Comparison of ENCODE assay signal across 24 cellular contexts in genomic region chr6:19279137-19279747, GRCh38.
A peak's percentile ranks its signal among the peaks of the same experiment; 100 is the strongest.
DNase-seq lines count a peak whose midpoint lies in the region; ATAC-seq, FAIRE-seq and TF ChIP-seq lines count a peak whose summit lies in the region.
"Had no signal": no experiment of that assay in that cellular context is flagged by ENCODE, and none has a peak within 500 bp of the region (broad histone marks: within the 10 kb centered on the region; RNA-seq: fewer than 3 reads in every experiment).

No MANE protein-coding gene starts in this region.

- FAIRE-seq in endometrium (lab: Jason Lieb, UNC), result peak; percentile 84
- FAIRE-seq: GM12891, H54 had no signal

- peak; percentile 51 for ATAC-seq in omental fat pad (ENCODE audit: low FRiP score)

- DNase-seq in AG10803 (ENCODE audit: low read depth) (peak; percentile 5), OCI-M1 (lab: John Stamatoyannopoulos, UW) (peak; percentile 69), omental fat pad (ENCODE audit: low spot score) (no peak), NCI-H345 (lab: John Stamatoyannopoulos, UW) (no peak), GM19238 (ENCODE audit: insufficient read length, low spot score) (no peak), NCI-H345 treated with DMSO at 0.1 percent for 48 hours (lab: John Stamatoyannopoulos, UW; ENCODE audit: unreplicated experiment) (no peak), amniotic stem cell (lab: John Stamatoyannopoulos, UW) (no peak)
- DNase-seq: activated CD8-positive, alpha-beta memory T cell treated with anti-CD3 and anti-CD28 coated beads, Interleukin-2, amount 50 U/mL, for 48 hours; activated effector memory CD4-positive, alpha-beta T cell treated with anti-CD3 and anti-CD28 coated beads, Interleukin-2, amount 50 U/mL, for 16 hours; aorta; CD4-positive, alpha-beta memory T cell; DMS53; left cardiac atrium; MG63; NCI-H1694 treated with DMSO at 0.1 percent for 48 hours; NCI-H510A treated with DMSO at 0.1 percent for 48 hours; nephron progenitor cell; SHP77 treated with DMSO at 0.1 percent for 48 hours; stimulated activated CD4-positive, alpha-beta T cell treated with anti-CD3 and anti-CD28 coated beads, Interleukin-4, amount 100 ng/mL, for 24 hours had no signal

- no peak overlapping the region for H3K4me3 ChIP-seq in AG10803 (ENCODE audit: low read length)
- H3K4me3 ChIP-seq: coronary artery, MG63, vagina had no signal

- TF ChIP-seq CTCF in AG10803 (conservative IDR thresholded peaks at IDR 0.05; ENCODE audit: low read length), result no peak
- TF ChIP-seq CTCF in omental fat pad (IDR thresholded peaks at IDR 0.05), result no peak

Comparison
In these comparisons a context has a peak if more than half of its experiments do, and no peak if none do; other contexts are left out.
1. DNase-seq: peak in AG10803 (single experiment) and OCI-M1 (single experiment); none in omental fat pad (single experiment), NCI-H345 (single experiment), GM19238 (single experiment), NCI-H345 treated with DMSO at 0.1 percent for 48 hours (single experiment) and amniotic stem cell (single experiment).